8 cellular contexts compared by ENCODE assay signal in genomic region chr4:68349361-68350360, GRCh38. TPM values are rescaled to one million over a fixed set of nuclear protein-coding genes. Genes with fewer than 3 reads are reported as not detected.
DNase-seq lines count a peak whose midpoint lies in the region; ATAC-seq and TF ChIP-seq lines count a peak whose summit lies in the region.

Gene YTHDC1, minus strand, starts transcription at chr4:68350090. Its CDS starts 337 bp downstream, at chr4:68349753.

- peaks cover 13% of the 10 kb centered on the region for H3K36me3 Mint-ChIP-seq in WTC11

- H3K27ac Mint-ChIP-seq in WTC11, result peak within 1 kb of the TSS; percentile 97

- no peaks in the 10 kb centered on the region for H3K9me3 Mint-ChIP-seq in WTC11

- ATAC-seq in GM18909 (IDR thresholded peaks at IDR 0.05; ENCODE audit: poor library complexity, unreplicated experiment) (peak; percentile 97), HG03175 (IDR thresholded peaks at IDR 0.05; ENCODE audit: unreplicated experiment) (peak; percentile 96), WTC11 (peak; percentile 98)

- CTCF ChIA-PET in WTC11 (lab: Charles Lee), result interaction anchor here (1.1 to 1.7 kb wide), 2 partner anchors 27 to 78 kb away, joined by 3 to 4 read pairs; no protein-coding TSS in a partner anchor

- peaks cover 38% of the 10 kb centered on the region for H3K4me1 Mint-ChIP-seq in WTC11

- DNase-seq in AG08395 (ENCODE audit: low spot score) (peak; percentile 95), NCI-H226 (peak; percentile 90), WTC11 (ENCODE audit: low spot score) (peak; percentile 95), cardiac fibroblast (ENCODE audit: low read depth in 2 of 2) (peak; percentile 97), iPS-NIHi7 (ENCODE audit: extremely low spot score) (peak; percentile 96), smooth muscle cell (lab: John Stamatoyannopoulos, UW; ENCODE audit: unreplicated experiment) (peak; percentile 71)

- H3K4me2 ChIP-seq in smooth muscle cell, result peak within 1 kb of the TSS; percentile 89

- peaks cover 52% of the 10 kb centered on the region for H3K79me2 ChIP-seq in smooth muscle cell (ENCODE audit: low read depth)

- H4K20me1 ChIP-seq in smooth muscle cell (ENCODE audit: low read depth), result peaks cover 46% of the 10 kb centered on the region

- no peaks in the 10 kb centered on the region; the same call in 1 of the 2 replicates for H3K27me3 Mint-ChIP-seq in WTC11 (ENCODE audit: low read depth)

- no peaks in the 10 kb centered on the region for H3K27me3 ChIP-seq in smooth muscle cell (ENCODE audit: low read depth)

- TF ChIP-seq CTCF in WTC11 (IDR thresholded peaks at IDR 0.05), result no peak
- TF ChIP-seq CTCF in cardiac fibroblast (IDR thresholded peaks at IDR 0.05; ENCODE audit: low read depth, low read length), result no peak
- no peak for TF ChIP-seq CTCF in smooth muscle cell (IDR thresholded peaks at IDR 0.05; ENCODE audit: borderline replicate concordance, insufficient read depth, poor library complexity, severe bottlenecking)

- H3K9me3 ChIP-seq in smooth muscle cell (replicated peaks; ENCODE audit: low read depth), result no peaks in the 10 kb centered on the region

- POLR2A ChIA-PET in WTC11 (lab: Charles Lee), result interaction anchor here (0.7 to 1.2 kb wide), 4 partner anchors 13 to 61 kb away, joined by 3 to 5 read pairs (median 3); no protein-coding TSS in a partner anchor

- H3K4me3 ChIP-seq in cardiac fibroblast (replicated peaks in 1 of 2; ENCODE audit: low read depth in 2 of 2, low read length in 2 of 2) (peak within 1 kb of the TSS; percentile 77 to 79), smooth muscle cell (peak within 1 kb of the TSS; percentile 90)

- peak within 1 kb of the TSS; percentile 99 for H3K27ac ChIP-seq in smooth muscle cell (ENCODE audit: low read depth)

- H3K4me1 ChIP-seq in smooth muscle cell (ENCODE audit: low read depth), result peaks cover 16% of the 10 kb centered on the region

- peak within 1 kb of the TSS; percentile 94 for H3K4me3 Mint-ChIP-seq in WTC11

- H2AFZ ChIP-seq in smooth muscle cell (ENCODE audit: low read depth), result peak within 1 kb of the TSS; percentile 96

- H3K9ac ChIP-seq in smooth muscle cell (ENCODE audit: low read depth), result peak within 1 kb of the TSS; percentile 99

- 1% methylated on average over 69 of the region's 79 CpGs for WGBS in smooth muscle cell (ENCODE audit: low lambda C conversion rate)

- no peaks in the 10 kb centered on the region for H3K36me3 ChIP-seq in smooth muscle cell (ENCODE audit: low read depth)

- H3F3A ChIP-seq in smooth muscle cell (ENCODE audit: low read depth), result no peaks in the 10 kb centered on the region

TF ChIP-seq in WTC11, 78 proteins besides CTCF, POLR2A, EP300 and RAD21 (continues in another document):
- TF ChIP-seq ETV6 (CRISPR knock-in tag; IDR thresholded peaks at IDR 0.05) (peak; percentile 90), USF2 (CRISPR knock-in tag; IDR thresholded peaks at IDR 0.05) (peak; percentile 52; the same call in 1 of the 2 replicates), ATF1 (CRISPR knock-in tag; IDR thresholded peaks at IDR 0.05) (no peak), ZBTB21 (CRISPR knock-in tag; IDR thresholded peaks at IDR 0.05; ENCODE audit: borderline replicate concordance) (peak; percentile 93), FOXP4 (CRISPR knock-in tag; IDR thresholded peaks at IDR 0.05) (peak; percentile 95), ZNF121 (CRISPR knock-in tag; IDR thresholded peaks at IDR 0.05) (no peak), ZNF317 (CRISPR knock-in tag; IDR thresholded peaks at IDR 0.05; ENCODE audit: borderline replicate concordance, low read depth) (no peak), NFYB (CRISPR knock-in tag; conservative IDR thresholded peaks at IDR 0.05; ENCODE audit: low read depth) (no peak; the same call in 1 of the 2 replicates), TCF7 (CRISPR knock-in tag; IDR thresholded peaks at IDR 0.05; ENCODE audit: low read depth) (0 out of 2 replicates have a peak, but pooled peaks have one; percentile 32), FOXK1 (CRISPR knock-in tag; IDR thresholded peaks at IDR 0.05) (peak; percentile 100), KAT7 (CRISPR knock-in tag; IDR thresholded peaks at IDR 0.05; ENCODE audit: borderline replicate concordance) (peak; percentile 88; the same call in 1 of the 2 replicates), NR2C2 (CRISPR knock-in tag; IDR thresholded peaks at IDR 0.05) (no peak), CREM (CRISPR knock-in tag; IDR thresholded peaks at IDR 0.05) (peak; percentile 94), ZNF232 (CRISPR knock-in tag; IDR thresholded peaks at IDR 0.05) (peak; percentile 65; the same call in 1 of the 2 replicates), ZNF512 (CRISPR knock-in tag; IDR thresholded peaks at IDR 0.05; ENCODE audit: borderline replicate concordance) (0 out of 2 replicates have a peak, but pooled peaks have one; percentile 19), NR3C1 (CRISPR knock-in tag; conservative IDR thresholded peaks at IDR 0.05; ENCODE audit: low read depth) (no peak), ELF4 (CRISPR knock-in tag; IDR thresholded peaks at IDR 0.05; ENCODE audit: low read depth) (no peak), SP1 (CRISPR knock-in tag; conservative IDR thresholded peaks at IDR 0.05) (peak; percentile 94), RELA (CRISPR knock-in tag; IDR thresholded peaks at IDR 0.05; ENCODE audit: borderline replicate concordance) (no peak), TEAD4 (CRISPR knock-in tag; IDR thresholded peaks at IDR 0.05) (0 out of 2 replicates have a peak, but pooled peaks have one; percentile 16), PREB (CRISPR knock-in tag; IDR thresholded peaks at IDR 0.05; ENCODE audit: borderline replicate concordance) (no peak), ZNF263 (CRISPR knock-in tag; IDR thresholded peaks at IDR 0.05; ENCODE audit: low read depth) (no peak)

RNA-seq across cellular contexts. Expression of gene YTHDC1, which starts in this region (rescaled TPM):
- total RNA-seq in WTC11 (2021) (103 to 118 TPM (median 109 TPM) in 3 replicates), smooth muscle cell (59.1 and 89.7 TPM in 2 replicates)
- polyA plus RNA-seq in smooth muscle cell, result 34.3 and 49.0 TPM in 2 replicates

Comparison
In these comparisons a context has a peak if more than half of its experiments do, and no peak if none do; other contexts are left out.
1. Peak in every context shown above with its lines: DNase-seq, ATAC-seq, H3K4me3 ChIP-seq and H3K27ac ChIP-seq.